ENCODE assay signal across 16 cellular contexts in the genomic region with DNA sequence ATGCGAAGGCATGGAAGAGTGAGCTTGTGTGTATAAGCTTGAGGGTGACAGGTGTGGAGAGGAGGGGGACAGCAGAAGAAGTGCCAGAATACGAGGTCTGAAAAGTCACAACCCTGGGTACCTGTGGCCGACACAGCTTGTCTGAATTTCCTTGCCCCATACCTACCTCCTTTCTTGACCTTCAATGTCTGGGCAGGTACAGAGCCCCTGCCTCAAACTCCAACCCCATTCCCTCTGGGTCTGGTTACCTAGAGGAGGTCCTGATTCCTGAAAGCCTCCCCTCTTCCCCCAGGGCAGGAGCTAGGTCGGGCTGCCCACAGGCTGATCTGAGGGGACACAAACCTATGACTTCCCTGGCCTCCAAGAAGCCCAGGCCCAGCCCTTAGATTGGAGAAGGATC. TPM values are rescaled to one million over a fixed set of nuclear protein-coding genes. Genes with fewer than 3 reads are reported as not detected.
DNase-seq lines count a peak whose midpoint lies in the region; ATAC-seq and TF ChIP-seq lines count a peak whose summit lies in the region.
"Had no signal": no experiment of that assay in that cellular context is flagged by ENCODE, and none has a peak within 500 bp of the region (broad histone marks: within the 10 kb centered on the region; RNA-seq: fewer than 3 reads in every experiment).

No MANE protein-coding gene starts in this region.

- BruUV-seq in OCI-LY7 (replicated peaks; lab: Mats Ljungman, UMichigan) = no TSS peak

- H3K27ac Mint-ChIP-seq in activated naive CD8-positive, alpha-beta T cell treated with anti-CD3 and anti-CD28 coated beads, Interleukin-2, amount 10 ng/mL, durations not matched to agents 7 days and 5 days = no peak overlapping the region
- H3K27ac Mint-ChIP-seq in activated naive CD8-positive, alpha-beta T cell treated with anti-CD3 and anti-CD28 coated beads for 36 hours = no peak overlapping the region
- peak overlapping the region; percentile 88 for H3K27ac Mint-ChIP-seq in stimulated activated memory B cell treated with anti-CD40 and anti-IgM and Interleukin-4, amounts not matched to agents 10 μg/mL and 1 μg/mL and 100 μg/mL, for 72 hours
- H3K27ac Mint-ChIP-seq: CD8-positive, alpha-beta memory T cell had no signal

- no peaks in the 10 kb centered on the region for H3K9me3 ChIP-seq in OCI-LY3 (ENCODE audit: insufficient read depth, low read length)
- H3K9me3 ChIP-seq in OCI-LY7 (ENCODE audit: low read length) = peaks cover 8% of the 10 kb centered on the region; the same call in 1 of the 2 replicates
- H3K9me3 ChIP-seq: BLaER1 treated with 17β-estradiol and CSF1 and Interleukin-3, amounts not matched to agents 10 nM and 100 nM; HAP-1 had no signal

- no peaks in the 10 kb centered on the region for H3K9me3 Mint-ChIP-seq in activated naive CD8-positive, alpha-beta T cell treated with anti-CD3 and anti-CD28 coated beads, Interleukin-2, amount 10 ng/mL, durations not matched to agents 7 days and 5 days
- H3K9me3 Mint-ChIP-seq in activated naive CD8-positive, alpha-beta T cell treated with anti-CD3 and anti-CD28 coated beads for 36 hours = no peaks in the 10 kb centered on the region
- H3K9me3 Mint-ChIP-seq in stimulated activated memory B cell treated with anti-CD40 and anti-IgM and Interleukin-4, amounts not matched to agents 10 μg/mL and 1 μg/mL and 100 μg/mL, for 72 hours = no peaks in the 10 kb centered on the region
- H3K9me3 Mint-ChIP-seq: CD8-positive, alpha-beta memory T cell had no signal

- intact Hi-C loops in posterior vena cava (cut with DNase I) (loop anchor here (2.0 to 10.0 kb wide), 3 partner anchors 348 to 454 kb away; no protein-coding TSS in a partner anchor), OCI-LY7 (cut with micrococcal nuclease; ENCODE audit: unreplicated experiment) (loop anchor here (1.0 kb wide), 4 partner anchors 36 to 453 kb away; a partner anchor contains a TSS)

- H3K4me2 ChIP-seq in OCI-LY3 (ENCODE audit: low read length) (peak overlapping the region; percentile 56; the same call in 1 of the 2 replicates), OCI-LY7 (ENCODE audit: low read length) (no peak overlapping the region)

- H3K9ac ChIP-seq in OCI-LY3 (ENCODE audit: low read length) = no peak overlapping the region

- H3K36me3 Mint-ChIP-seq in activated naive CD8-positive, alpha-beta T cell treated with anti-CD3 and anti-CD28 coated beads, Interleukin-2, amount 10 ng/mL, durations not matched to agents 7 days and 5 days = no peaks in the 10 kb centered on the region
- H3K36me3 Mint-ChIP-seq in activated naive CD8-positive, alpha-beta T cell treated with anti-CD3 and anti-CD28 coated beads for 36 hours = no peaks in the 10 kb centered on the region
- H3K36me3 Mint-ChIP-seq in stimulated activated memory B cell treated with anti-CD40 and anti-IgM and Interleukin-4, amounts not matched to agents 10 μg/mL and 1 μg/mL and 100 μg/mL, for 72 hours = no peaks in the 10 kb centered on the region
- H3K36me3 Mint-ChIP-seq: CD4-positive, CD25-positive, alpha-beta regulatory T cell; CD8-positive, alpha-beta memory T cell had no signal

- no peaks in the 10 kb centered on the region for H3K9me2 ChIP-seq in OCI-LY7 (ENCODE audit: insufficient read depth, low read length)

- TF ChIP-seq CTCF in OCI-LY3 (IDR thresholded peaks at IDR 0.05; ENCODE audit: low read depth, low read length) (no peak), OCI-LY7 (conservative IDR thresholded peaks at IDR 0.05; ENCODE audit: low read length) (no peak)

- no peak for ATAC-seq in activated naive CD8-positive, alpha-beta T cell treated with anti-CD3 and anti-CD28 coated beads, Interleukin-2, amount 10 ng/mL, durations not matched to agents 7 days and 5 days (ENCODE audit: low read depth)
- ATAC-seq in stimulated activated memory B cell treated with anti-CD40 and anti-IgM and Interleukin-4, amounts not matched to agents 10 μg/mL and 1 μg/mL and 100 μg/mL, for 72 hours = no peak

- H3K79me2 ChIP-seq in OCI-LY3 (ENCODE audit: low read length) (peaks cover 33% of the 10 kb centered on the region), OCI-LY7 (ENCODE audit: insufficient read depth, low read depth, low read length) (no peaks in the 10 kb centered on the region)

- H3K27ac ChIP-seq in OCI-LY3 (ENCODE audit: low read length) = no peak overlapping the region
- no peak overlapping the region for H3K27ac ChIP-seq in OCI-LY7 (ENCODE audit: low read depth, low read length, poor library complexity, severe bottlenecking)
- H3K27ac ChIP-seq: BLaER1 treated with 17β-estradiol and CSF1 and Interleukin-3, amounts not matched to agents 10 nM and 100 nM had no signal

- POLR2A ChIA-PET in activated naive CD8-positive, alpha-beta T cell treated with anti-CD3 and anti-CD28 coated beads, Interleukin-2, amount 10 ng/mL, durations not matched to agents 7 days and 5 days (lab: Charles Lee) = interaction anchor here (1.0 to 5.5 kb wide), 5 partner anchors 36 to 456 kb away, joined by 3 to 54 read pairs (median 3); a partner anchor contains a TSS
- POLR2A ChIA-PET in OCI-LY7 (lab: Charles Lee) = interaction anchor here (0.7 to 7.1 kb wide), 6 partner anchors 15 to 366 kb away, joined by 3 to 136 read pairs (median 3); a partner anchor contains a TSS

- H4K20me1 ChIP-seq in OCI-LY3 (ENCODE audit: insufficient read depth, low read length) = no peaks in the 10 kb centered on the region
- no peaks in the 10 kb centered on the region for H4K20me1 ChIP-seq in OCI-LY7 (ENCODE audit: insufficient read depth, low read length)
- H4K20me1 ChIP-seq: BLaER1 treated with 17β-estradiol and CSF1 and Interleukin-3, amounts not matched to agents 10 nM and 100 nM had no signal

- H3K27me3 ChIP-seq in OCI-LY3 (ENCODE audit: low read depth, low read length) = no peaks in the 10 kb centered on the region
- H3K27me3 ChIP-seq: BLaER1 treated with 17β-estradiol and CSF1 and Interleukin-3, amounts not matched to agents 10 nM and 100 nM had no signal

- peaks cover 21% of the 10 kb centered on the region for H3K4me1 Mint-ChIP-seq in activated naive CD8-positive, alpha-beta T cell treated with anti-CD3 and anti-CD28 coated beads, Interleukin-2, amount 10 ng/mL, durations not matched to agents 7 days and 5 days
- H3K4me1 Mint-ChIP-seq in activated naive CD8-positive, alpha-beta T cell treated with anti-CD3 and anti-CD28 coated beads for 36 hours = no peaks in the 10 kb centered on the region
- peaks cover 40% of the 10 kb centered on the region for H3K4me1 Mint-ChIP-seq in stimulated activated memory B cell treated with anti-CD40 and anti-IgM and Interleukin-4, amounts not matched to agents 10 μg/mL and 1 μg/mL and 100 μg/mL, for 72 hours

- CTCF ChIA-PET in OCI-LY7 (lab: Charles Lee; ENCODE audit: unreplicated experiment) = interaction anchor here (1.1 to 2.7 kb wide), 8 partner anchors 21 to 386 kb away, joined by 3 to 22 read pairs (median 6); no protein-coding TSS in a partner anchor

- H3K4me3 ChIP-seq in OCI-LY3 (ENCODE audit: low read length) = no peak overlapping the region
- H3K4me3 ChIP-seq in OCI-LY7 (ENCODE audit: low read depth, low read length, poor library complexity, severe bottlenecking) = no peak overlapping the region
- H3K4me3 ChIP-seq: BLaER1 treated with 17β-estradiol and CSF1 and Interleukin-3, amounts not matched to agents 10 nM and 100 nM; GM12878; HAP-1 had no signal

- DNase-seq in activated naive CD8-positive, alpha-beta T cell treated with anti-CD3 and anti-CD28 coated beads, Interleukin-2, amount 10 ng/mL, durations not matched to agents 7 days and 5 days = peak; percentile 19
- DNase-seq in activated naive CD8-positive, alpha-beta T cell treated with anti-CD3 and anti-CD28 coated beads for 36 hours = no peak
- DNase-seq in posterior vena cava (ENCODE audit: low spot score) (peak; percentile 31), NOMO-1 (lab: John Stamatoyannopoulos, UW; ENCODE audit: unreplicated experiment in 2 of 2) (no peak), OCI-LY7 (ENCODE audit: low spot score) (no peak), activated gamma-delta T cell treated with Interleukin-2 at 50 U/mL for 16 hours (no peak)

- no peaks in the 10 kb centered on the region for H3K36me3 ChIP-seq in OCI-LY3 (replicated peaks; ENCODE audit: low read depth, low read length)
- H3K36me3 ChIP-seq in OCI-LY7 (ENCODE audit: insufficient read depth, low read length) = no peaks in the 10 kb centered on the region
- H3K36me3 ChIP-seq: BLaER1 treated with 17β-estradiol and CSF1 and Interleukin-3, amounts not matched to agents 10 nM and 100 nM; HAP-1 had no signal

- no peak overlapping the region for H2AFZ ChIP-seq in OCI-LY3 (ENCODE audit: low read depth, low read length)
- H2AFZ ChIP-seq in OCI-LY7 (ENCODE audit: low read length) = no peak overlapping the region

- peaks cover 36% of the 10 kb centered on the region for H3K27me3 Mint-ChIP-seq in activated naive CD8-positive, alpha-beta T cell treated with anti-CD3 and anti-CD28 coated beads, Interleukin-2, amount 10 ng/mL, durations not matched to agents 7 days and 5 days
- no peaks in the 10 kb centered on the region for H3K27me3 Mint-ChIP-seq in activated naive CD8-positive, alpha-beta T cell treated with anti-CD3 and anti-CD28 coated beads for 36 hours
- no peaks in the 10 kb centered on the region for H3K27me3 Mint-ChIP-seq in stimulated activated memory B cell treated with anti-CD40 and anti-IgM and Interleukin-4, amounts not matched to agents 10 μg/mL and 1 μg/mL and 100 μg/mL, for 72 hours

- peaks cover 45% of the 10 kb centered on the region for H3K4me1 ChIP-seq in OCI-LY3 (ENCODE audit: low read length)
- peaks cover 35% of the 10 kb centered on the region for H3K4me1 ChIP-seq in OCI-LY7 (ENCODE audit: insufficient read depth, low read length, poor library complexity, severe bottlenecking)
- H3K4me1 ChIP-seq: HAP-1 had no signal

- H3K4me3 Mint-ChIP-seq in activated naive CD8-positive, alpha-beta T cell treated with anti-CD3 and anti-CD28 coated beads, Interleukin-2, amount 10 ng/mL, durations not matched to agents 7 days and 5 days = no peak overlapping the region
- no peak overlapping the region for H3K4me3 Mint-ChIP-seq in activated naive CD8-positive, alpha-beta T cell treated with anti-CD3 and anti-CD28 coated beads for 36 hours
- H3K4me3 Mint-ChIP-seq in stimulated activated memory B cell treated with anti-CD40 and anti-IgM and Interleukin-4, amounts not matched to agents 10 μg/mL and 1 μg/mL and 100 μg/mL, for 72 hours = no peak overlapping the region
- H3K4me3 Mint-ChIP-seq: CD4-positive, CD25-positive, alpha-beta regulatory T cell had no signal

RNA-seq across cellular contexts. Expression of a gene that starts 36.6 kb away (rescaled TPM):
- total RNA-seq in activated naive CD8-positive, alpha-beta T cell treated with anti-CD3 and anti-CD28 coated beads, Interleukin-2, amount 10 ng/mL, durations not matched to agents 7 days and 5 days = 10 to 100 TPM; 53.3 to 60.1 TPM
- total RNA-seq in activated naive CD8-positive, alpha-beta T cell treated with anti-CD3 and anti-CD28 coated beads for 36 hours = 10 to 100 TPM; 19.9 to 22.6 TPM
- total RNA-seq in posterior vena cava (10 to 100 TPM; 55.6 to 62.1 TPM), OCI-LY7 (2022) (128 and 147 TPM in 2 replicates)
- total RNA-seq in OCI-LY7 (2014; rRNA removed; shearing (Covaris generic)) = 39.0 and 48.7 TPM in 2 replicates

RNA-seq across cellular contexts. Expression of a gene that starts 39.4 kb away (rescaled TPM):
- total RNA-seq in activated naive CD8-positive, alpha-beta T cell treated with anti-CD3 and anti-CD28 coated beads, Interleukin-2, amount 10 ng/mL, durations not matched to agents 7 days and 5 days = not detected
- not detected for total RNA-seq in activated naive CD8-positive, alpha-beta T cell treated with anti-CD3 and anti-CD28 coated beads for 36 hours
- total RNA-seq in posterior vena cava = 1 to 10 TPM in 1 of 2 donors, under 1 TPM in 1; 0.74 to 3.1 TPM
- not detected in 2 replicates for total RNA-seq in OCI-LY7 (2014; rRNA removed; shearing (Covaris generic))
- total RNA-seq in OCI-LY7 (2022) = not detected in 2 replicates
- total RNA-seq: A673; CD4-positive, CD25-positive, alpha-beta regulatory T cell; CD8-positive, alpha-beta memory T cell; G401; H4 had no signal

Comparison
In these comparisons a context has a peak if more than half of its experiments do, and no peak if none do; other contexts are left out.
1. DNase-seq: peak in activated naive CD8-positive, alpha-beta T cell treated with anti-CD3 and anti-CD28 coated beads, Interleukin-2, amount 10 ng/mL, durations not matched to agents 7 days and 5 days (single experiment) and posterior vena cava (single experiment); none in activated naive CD8-positive, alpha-beta T cell treated with anti-CD3 and anti-CD28 coated beads for 36 hours (single experiment), NOMO-1 (0 of 2), OCI-LY7 (single experiment) and activated gamma-delta T cell treated with Interleukin-2 at 50 U/mL for 16 hours (single experiment).